ENCODE assay signal across 3 cellular contexts in genomic region chr19:5052515-5052914, GRCh38.
TF ChIP-seq lines count a peak whose summit lies in the region.

No MANE protein-coding gene starts in this region.

TF ChIP-seq in IMR-90, 13 proteins besides CTCF, POLR2A, EP300 and RAD21:
- TF ChIP-seq MAFK (IDR thresholded peaks at IDR 0.05; ENCODE audit: low read depth, low read length) (no peak), RFX5 (IDR thresholded peaks at IDR 0.05; ENCODE audit: low read depth, low read length) (no peak), BHLHE40 (IDR thresholded peaks at IDR 0.05; ENCODE audit: low read depth, low read length) (no peak), ELK1 (IDR thresholded peaks at IDR 0.05; ENCODE audit: borderline replicate concordance, low read depth, low read length) (no peak), SMC3 (IDR thresholded peaks at IDR 0.05; ENCODE audit: low read depth, low read length) (no peak), RCOR1 (IDR thresholded peaks at IDR 0.05; ENCODE audit: insufficient replicate concordance, low read length) (no peak), USF2 (IDR thresholded peaks at IDR 0.05; ENCODE audit: low read depth, low read length) (no peak), NFE2L2 (IDR thresholded peaks at IDR 0.05; ENCODE audit: low read depth, low read length) (no peak), FOS (IDR thresholded peaks at IDR 0.05; ENCODE audit: low read depth, low read length) (no peak), MAZ (IDR thresholded peaks at IDR 0.05; ENCODE audit: borderline replicate concordance, low read depth, low read length) (no peak), CEBPB (IDR thresholded peaks at IDR 0.05; ENCODE audit: low read depth, low read length) (no peak), MXI1 (IDR thresholded peaks at IDR 0.05; ENCODE audit: borderline replicate concordance, low read depth, low read length) (no peak), CHD1 (IDR thresholded peaks at IDR 0.05; ENCODE audit: low read depth, low read length) (no peak)
TF ChIP-seq in IMR-90: peak in this region for 0.

TF ChIP-seq in K562, 482 proteins besides CTCF, POLR2A, EP300 and RAD21:
- TF ChIP-seq POLR2G (IDR thresholded peaks at IDR 0.05; ENCODE audit: low read depth, low read length) (peak; percentile 38; the same call in 1 of the 2 replicates), MED1 (CRISPR knock-in tag; IDR thresholded peaks at IDR 0.05; ENCODE audit: borderline replicate concordance) (no peak)

TF ChIP-seq in neural cell, 6 proteins besides CTCF, POLR2A, EP300 and RAD21:
- TF ChIP-seq POLR2AphosphoS5 (IDR thresholded peaks at IDR 0.05): no peak
- no peak for TF ChIP-seq SMC3 (conservative IDR thresholded peaks at IDR 0.05; ENCODE audit: poor library complexity)
- TF ChIP-seq EZH2 (IDR thresholded peaks at IDR 0.05; ENCODE audit: borderline replicate concordance, insufficient read depth, low read length, poor library complexity, severe bottlenecking): no peak
- no peak for TF ChIP-seq MXI1 (conservative IDR thresholded peaks at IDR 0.05; ENCODE audit: poor library complexity, severe bottlenecking)
- TF ChIP-seq TAF1 (IDR thresholded peaks at IDR 0.05; ENCODE audit: low read depth): no peak
- TF ChIP-seq REST (IDR thresholded peaks at IDR 0.05; ENCODE audit: borderline replicate concordance): no peak
